ENCODE assay signal across 6 cellular contexts in the genomic region with DNA sequence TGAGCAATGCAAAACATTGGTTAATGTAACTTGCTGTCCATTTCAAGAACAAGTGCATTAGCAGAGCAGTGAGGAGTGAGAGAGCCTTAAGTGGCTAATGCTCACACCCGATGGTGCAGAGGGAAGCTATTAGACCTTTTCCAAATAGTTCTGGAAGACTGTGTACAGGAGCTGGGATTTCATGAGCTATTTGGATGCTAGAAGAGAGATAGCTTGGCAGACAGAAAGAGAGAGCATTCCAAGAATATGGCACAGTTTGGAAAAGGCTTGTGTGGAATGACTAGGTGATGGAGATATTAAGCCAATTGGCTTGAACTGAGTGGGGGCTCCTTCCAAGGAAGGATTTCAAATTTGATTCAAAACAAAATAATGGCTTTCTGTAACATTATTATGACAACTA.
"Had no signal": no experiment of that assay in that cellular context is flagged by ENCODE, and none has a peak within 500 bp of the region (broad histone marks: within the 10 kb centered on the region; RNA-seq: fewer than 3 reads in every experiment).

No MANE protein-coding gene starts in this region.

- H3K4me3 ChIP-seq: GM23248, HAP-1 had no signal

- DNase-seq: GM23248, GOT3, H7, HFFc6, KBM-7 had no signal
